8 cellular contexts compared by ENCODE assay signal in the genomic region with DNA sequence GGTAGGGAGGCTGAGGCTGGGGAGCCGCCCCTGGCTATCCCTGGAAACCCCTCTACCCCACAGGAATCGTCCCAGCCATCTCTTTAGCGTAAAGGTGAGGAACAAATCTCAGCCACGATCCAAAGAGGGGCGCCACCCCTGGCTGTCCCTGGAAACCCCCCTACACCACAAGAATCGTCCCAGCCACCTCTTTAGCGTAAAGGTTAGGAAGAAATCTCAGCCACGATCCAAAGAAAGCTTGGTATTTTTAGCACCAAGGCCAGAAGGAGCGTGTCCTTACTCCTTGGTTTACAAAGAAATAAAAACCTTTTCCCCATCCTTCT. TPM values are rescaled to one million over a fixed set of nuclear protein-coding genes. Genes with fewer than 3 reads are reported as not detected.
A peak's percentile ranks its signal among the peaks of the same experiment; 100 is the strongest.
DNase-seq lines count a peak whose midpoint lies in the region; ATAC-seq and TF ChIP-seq lines count a peak whose summit lies in the region.

No MANE protein-coding gene starts in this region.

- peak overlapping the region; percentile 55 for H3K9ac ChIP-seq in skeletal muscle satellite cell (ENCODE audit: low read depth, low read length)

- 0 out of 2 replicates have a peak, but pooled peaks cover 6% of the 10 kb centered on the region for H3F3A ChIP-seq in GM23338 (replicated peaks; ENCODE audit: low read depth)

- H3K4me3 ChIP-seq in GM23338 (peak overlapping the region; percentile 78), right cardiac atrium (ENCODE audit: low read length) (peak overlapping the region; percentile 57), skeletal muscle satellite cell (ENCODE audit: low read length) (peak overlapping the region; percentile 57)

- H3K9me3 ChIP-seq in right cardiac atrium (ENCODE audit: control insufficient read depth, low read length) (no peaks in the 10 kb centered on the region), skeletal muscle satellite cell (replicated peaks; ENCODE audit: low read length) (no peaks in the 10 kb centered on the region)

- H3K4me2 ChIP-seq in GM23338, result peak overlapping the region; percentile 78
- peak overlapping the region; percentile 76 for H3K4me2 ChIP-seq in skeletal muscle satellite cell (ENCODE audit: low read length)

- H3K36me3 ChIP-seq in GM23338 (ENCODE audit: insufficient read depth) (no peaks in the 10 kb centered on the region), skeletal muscle satellite cell (ENCODE audit: insufficient read depth, low read length) (no peaks in the 10 kb centered on the region)

- H3K27me3 ChIP-seq in GM23338 (ENCODE audit: insufficient read depth), result peaks cover 5% of the 10 kb centered on the region; the same call in 1 of the 2 replicates
- no peaks in the 10 kb centered on the region for H3K27me3 ChIP-seq in right cardiac atrium (ENCODE audit: control insufficient read depth, insufficient read depth)
- peaks cover 18% of the 10 kb centered on the region for H3K27me3 ChIP-seq in skeletal muscle satellite cell (ENCODE audit: control insufficient read depth, insufficient read depth, low read length)

- no peaks in the 10 kb centered on the region for H3K36me3 Mint-ChIP-seq in GM23338 (ENCODE audit: low read depth)
- peaks cover 17% of the 10 kb centered on the region for H3K36me3 Mint-ChIP-seq in activated CD8-positive, alpha-beta T cell treated with anti-CD3 and anti-CD28 coated beads for 36 hours (ENCODE audit: low read depth)

- ATAC-seq in GM23338, result peak; percentile 13
- ATAC-seq in activated CD8-positive, alpha-beta T cell treated with anti-CD3 and anti-CD28 coated beads for 36 hours, result no peak
- no peak for ATAC-seq in right cardiac atrium
- ATAC-seq in GM18870 (IDR thresholded peaks at IDR 0.05; ENCODE audit: unreplicated experiment), result no peak

- CTCF ChIA-PET in activated CD8-positive, alpha-beta T cell treated with anti-CD3 and anti-CD28 coated beads for 36 hours (lab: Charles Lee), result interaction anchor here (0.8 to 37.8 kb wide), 4 partner anchors 9 to 53 kb away, joined by 3 to 1114 read pairs (median 10); no protein-coding TSS in a partner anchor

- H3K79me2 ChIP-seq in GM23338 (replicated peaks; ENCODE audit: insufficient read depth), result peaks cover 31% of the 10 kb centered on the region

- peak; percentile 33 to 47 for TF ChIP-seq CTCF in GM23338 (conservative IDR thresholded peaks at IDR 0.05; ENCODE audit: low read depth in 2 of 2)
- no peak for TF ChIP-seq CTCF in activated CD8-positive, alpha-beta T cell treated with anti-CD3 and anti-CD28 coated beads for 36 hours (IDR thresholded peaks at IDR 0.05)

- peak overlapping the region; percentile 83 for H3K27ac Mint-ChIP-seq in GM23338
- H3K27ac Mint-ChIP-seq in activated CD8-positive, alpha-beta T cell treated with anti-CD3 and anti-CD28 coated beads for 36 hours, result peak overlapping the region; percentile 41

- 36% methylated on average over 9 of the region's 9 CpGs for WGBS in right cardiac atrium

- peak overlapping the region; percentile 98 for H2AFZ ChIP-seq in GM23338

- intact Hi-C loops in activated CD8-positive, alpha-beta T cell treated with anti-CD3 and anti-CD28 coated beads for 36 hours (cut with micrococcal nuclease), result loop anchor here (2.0 kb wide), 1 partner anchor 45 kb away; no protein-coding TSS in a partner anchor
- intact Hi-C loops in right cardiac atrium (cut with DNase I), result loop anchor here in 2 of 4 donors (2.0 to 5.0 kb wide), 2 partner anchors 51 to 54 kb away; no protein-coding TSS in a partner anchor

- peaks cover 33% of the 10 kb centered on the region for H3K4me1 ChIP-seq in GM23338 (ENCODE audit: insufficient read depth)
- peaks cover 9% of the 10 kb centered on the region for H3K4me1 ChIP-seq in right cardiac atrium (ENCODE audit: control insufficient read depth, insufficient read depth, low read length)
- H3K4me1 ChIP-seq in skeletal muscle satellite cell (ENCODE audit: control insufficient read depth, insufficient read depth, low read length), result peaks cover 9% of the 10 kb centered on the region

- H3K27me3 Mint-ChIP-seq in GM23338 (ENCODE audit: insufficient read depth, low read depth, poor library complexity), result peaks cover 12% of the 10 kb centered on the region
- no peaks in the 10 kb centered on the region for H3K27me3 Mint-ChIP-seq in activated CD8-positive, alpha-beta T cell treated with anti-CD3 and anti-CD28 coated beads for 36 hours

- 0 out of 2 replicates have a peak, but pooled peaks cover 7% of the 10 kb centered on the region for H3K9me2 ChIP-seq in GM23338 (ENCODE audit: insufficient read depth)

- POLR2A ChIA-PET in activated CD8-positive, alpha-beta T cell treated with anti-CD3 and anti-CD28 coated beads for 36 hours (lab: Charles Lee), result interaction anchor here (0.8 to 2.1 kb wide), 6 partner anchors 9 to 58 kb away, joined by 3 to 12 read pairs (median 4); no protein-coding TSS in a partner anchor

- H3K9me3 Mint-ChIP-seq in GM23338, result no peaks in the 10 kb centered on the region
- no peaks in the 10 kb centered on the region for H3K9me3 Mint-ChIP-seq in activated CD8-positive, alpha-beta T cell treated with anti-CD3 and anti-CD28 coated beads for 36 hours

- peaks cover 23% of the 10 kb centered on the region for H3K4me1 Mint-ChIP-seq in GM23338
- H3K4me1 Mint-ChIP-seq in activated CD8-positive, alpha-beta T cell treated with anti-CD3 and anti-CD28 coated beads for 36 hours (ENCODE audit: low read depth), result peaks cover 35% of the 10 kb centered on the region

- H3K27ac ChIP-seq in GM23338 (ENCODE audit: low read depth) (peak overlapping the region; percentile 78; the same call in 1 of the 2 replicates), right cardiac atrium (ENCODE audit: low read length) (peak overlapping the region; percentile 78)

- no peak overlapping the region; the same call in 1 of the 3 replicates for H3K4me3 Mint-ChIP-seq in GM23338
- H3K4me3 Mint-ChIP-seq in activated CD8-positive, alpha-beta T cell treated with anti-CD3 and anti-CD28 coated beads for 36 hours, result peak overlapping the region; percentile 69

- H4K20me1 ChIP-seq in GM23338 (replicated peaks; ENCODE audit: insufficient read depth), result peaks cover 29% of the 10 kb centered on the region

- DNase-seq in GM23338 (ENCODE audit: low spot score) (peak; percentile 64), right cardiac atrium (no peak), inferior parietal cortex (ENCODE audit: extremely low spot score) (no peak), RKO (ENCODE audit: low spot score) (no peak), SK-N-DZ (ENCODE audit: low spot score) (no peak)
- peak; percentile 15 for DNase-seq in activated CD8-positive, alpha-beta T cell treated with anti-CD3 and anti-CD28 coated beads for 36 hours

TF ChIP-seq in GM23338, 12 proteins besides CTCF, POLR2A, EP300 and RAD21:
- no peak for TF ChIP-seq JUNB (IDR thresholded peaks at IDR 0.05; ENCODE audit: unreplicated experiment)
- TF ChIP-seq, protein P1, sequence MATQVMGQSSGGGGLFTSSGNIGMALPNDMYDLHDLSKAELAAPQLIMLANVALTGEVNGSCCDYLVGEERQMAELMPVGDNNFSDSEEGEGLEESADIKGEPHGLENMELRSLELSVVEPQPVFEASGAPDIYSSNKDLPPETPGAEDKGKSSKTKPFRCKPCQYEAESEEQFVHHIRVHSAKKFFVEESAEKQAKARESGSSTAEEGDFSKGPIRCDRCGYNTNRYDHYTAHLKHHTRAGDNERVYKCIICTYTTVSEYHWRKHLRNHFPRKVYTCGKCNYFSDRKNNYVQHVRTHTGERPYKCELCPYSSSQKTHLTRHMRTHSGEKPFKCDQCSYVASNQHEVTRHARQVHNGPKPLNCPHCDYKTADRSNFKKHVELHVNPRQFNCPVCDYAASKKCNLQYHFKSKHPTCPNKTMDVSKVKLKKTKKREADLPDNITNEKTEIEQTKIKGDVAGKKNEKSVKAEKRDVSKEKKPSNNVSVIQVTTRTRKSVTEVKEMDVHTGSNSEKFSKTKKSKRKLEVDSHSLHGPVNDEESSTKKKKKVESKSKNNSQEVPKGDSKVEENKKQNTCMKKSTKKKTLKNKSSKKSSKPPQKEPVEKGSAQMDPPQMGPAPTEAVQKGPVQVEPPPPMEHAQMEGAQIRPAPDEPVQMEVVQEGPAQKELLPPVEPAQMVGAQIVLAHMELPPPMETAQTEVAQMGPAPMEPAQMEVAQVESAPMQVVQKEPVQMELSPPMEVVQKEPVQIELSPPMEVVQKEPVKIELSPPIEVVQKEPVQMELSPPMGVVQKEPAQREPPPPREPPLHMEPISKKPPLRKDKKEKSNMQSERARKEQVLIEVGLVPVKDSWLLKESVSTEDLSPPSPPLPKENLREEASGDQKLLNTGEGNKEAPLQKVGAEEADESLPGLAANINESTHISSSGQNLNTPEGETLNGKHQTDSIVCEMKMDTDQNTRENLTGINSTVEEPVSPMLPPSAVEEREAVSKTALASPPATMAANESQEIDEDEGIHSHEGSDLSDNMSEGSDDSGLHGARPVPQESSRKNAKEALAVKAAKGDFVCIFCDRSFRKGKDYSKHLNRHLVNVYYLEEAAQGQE (IDR thresholded peaks at IDR 0.05; ENCODE audit: unreplicated experiment), result peak; percentile 9

RNA-seq across cellular contexts. Expression of a gene that starts 0.8 kb away (rescaled TPM):
- total RNA-seq in GM23338 (2014; rRNA removed; shearing (Covaris generic)), result 31.8 and 40.7 TPM in 2 replicates
- polyA plus RNA-seq in GM23338 (2016; fragmentation: Nextera tagmentation; extraction: Ambion mirVana) (17.1 and 17.9 TPM in 2 replicates), right cardiac atrium (27.6 TPM)
- total RNA-seq in activated CD8-positive, alpha-beta T cell treated with anti-CD3 and anti-CD28 coated beads for 36 hours, result 10 to 100 TPM; 43.9 to 45.5 TPM
- total RNA-seq in right cardiac atrium, result 10 to 100 TPM; 24.4 to 44.1 (median 34.1) TPM
- total RNA-seq in skeletal muscle satellite cell (2012; rRNA removed), result 9.9 and 11.6 TPM in 2 replicates
- polyA plus RNA-seq in SK-N-DZ (2014; cell fraction: cytosol; rRNA removed), result 34.6 and 36.3 TPM in 2 replicates
- polyA plus RNA-seq in SK-N-DZ (2014; cell fraction: nucleus; rRNA removed), result 16.0 and 16.4 TPM in 2 replicates

RNA-seq across cellular contexts. Expression of a gene that starts 45.0 kb away (rescaled TPM):
- 31.8 and 40.1 TPM in 2 replicates for total RNA-seq in GM23338 (2014; rRNA removed; shearing (Covaris generic))
- polyA plus RNA-seq in GM23338 (2016; fragmentation: Nextera tagmentation; extraction: Ambion mirVana) (46.8 and 51.7 TPM in 2 replicates), right cardiac atrium (105 TPM)
- total RNA-seq in activated CD8-positive, alpha-beta T cell treated with anti-CD3 and anti-CD28 coated beads for 36 hours, result 10 to 100 TPM; 21.0 to 22.7 TPM
- 100 to 1,000 TPM in 2 of 4 donors, 10 to 100 TPM in 2; 91.3 to 162 (median 100) TPM for total RNA-seq in right cardiac atrium
- 0.25 and 0.44 TPM in 2 replicates for total RNA-seq in skeletal muscle satellite cell (2012; rRNA removed)
- 94.0 and 107 TPM in 2 replicates for polyA plus RNA-seq in SK-N-DZ (2014; cell fraction: cytosol; rRNA removed)
- polyA plus RNA-seq in SK-N-DZ (2014; cell fraction: nucleus; rRNA removed), result 19.5 and 26.8 TPM in 2 replicates

Comparison
In these comparisons a context has a peak if more than half of its experiments do, and no peak if none do; other contexts are left out.
1. DNase-seq: peak in GM23338 (single experiment) and activated CD8-positive, alpha-beta T cell treated with anti-CD3 and anti-CD28 coated beads for 36 hours (single experiment); none in right cardiac atrium (0 of 3), inferior parietal cortex (single experiment), RKO (single experiment) and SK-N-DZ (single experiment).
2. Peak in every context shown above with its lines, with median percentiles within 50 percentile points of each other: H3K4me3 ChIP-seq.